26 cellular contexts compared by ENCODE assay signal in genomic region chr11:69272961-69273461, GRCh38. TPM values are rescaled to one million over a fixed set of nuclear protein-coding genes. Genes with fewer than 3 reads are reported as not detected.
DNase-seq lines count a peak whose midpoint lies in the region; ATAC-seq, FAIRE-seq and TF ChIP-seq lines count a peak whose summit lies in the region.
"Had no signal": no experiment of that assay in that cellular context is flagged by ENCODE, and none has a peak within 500 bp of the region (broad histone marks: within the 10 kb centered on the region; RNA-seq: fewer than 3 reads in every experiment).

No MANE protein-coding gene starts in this region.

- intact Hi-C loops in Right ventricle myocardium inferior (cut with DNase I): no loop called here
- intact Hi-C loops in heart left ventricle (cut with DNase I): no loop called here
- intact Hi-C loops in kidney (cut with DNase I): no loop called here
- intact Hi-C loops in lower lobe of right lung (cut with DNase I): no loop called here

- H3K36me3 ChIP-seq in heart left ventricle (no peaks in the 10 kb centered on the region), kidney (ENCODE audit: control insufficient read depth in 1 of 2, insufficient read depth in 2 of 2, low read length in 2 of 2) (no peaks in the 10 kb centered on the region), lower lobe of right lung (no peaks in the 10 kb centered on the region), suprapubic skin (no peaks in the 10 kb centered on the region)
- H3K36me3 ChIP-seq: BLaER1 had no signal

- no peak overlapping the region for H3K4me3 ChIP-seq in heart left ventricle
- no peak overlapping the region for H3K4me3 ChIP-seq in kidney (ENCODE audit: low read length in 2 of 2)
- no peak overlapping the region for H3K4me3 ChIP-seq in lower lobe of right lung
- H3K4me3 ChIP-seq in suprapubic skin: no peak overlapping the region
- H3K4me3 ChIP-seq: BLaER1, K562 had no signal

- in situ Hi-C loops in ACHN (cut with HindIII; ENCODE audit: low pct_ligation_motif_present, low pct_unique_long_range_greater_than_20kb, low sequenced_read_pairs): no loop called here

- DNase-seq in Right ventricle myocardium inferior (ENCODE audit: missing footprints) (peak; percentile 44), heart left ventricle (no peak), kidney (peak; percentile 73), lower lobe of right lung (peak; percentile 61), suprapubic skin (ENCODE audit: low spot score in 2 of 2) (no peak), ACHN (no peak), GM19238 (ENCODE audit: insufficient read length, low spot score) (no peak)
- DNase-seq in activated CD8-positive, alpha-beta T cell treated with anti-CD3 and anti-CD28 coated beads, Interleukin-2, amount 10 ng/mL, durations not matched to agents 7 days and 5 days: no peak
- DNase-seq: CD4-positive, CD25-positive, alpha-beta regulatory T cell; DMS153; Kasumi-1; NCI-H1092 treated with DMSO at 0.1 percent for 48 hours; NCI-H1436; NCI-H187; NCI-H2081 treated with DMSO at 0.1 percent for 48 hours; NCI-H2171; NCI-H226; NCI-H510A; NCI-H69; SHP77 treated with DMSO at 0.1 percent for 48 hours had no signal

- FAIRE-seq in kidney (lab: Jason Lieb, UNC): no peak
- FAIRE-seq: H54, K562 had no signal

- no peak overlapping the region for H3K27ac Mint-ChIP-seq in activated CD8-positive, alpha-beta T cell treated with anti-CD3 and anti-CD28 coated beads, Interleukin-2, amount 10 ng/mL, durations not matched to agents 7 days and 5 days
- H3K27ac Mint-ChIP-seq: CD4-positive, CD25-positive, alpha-beta regulatory T cell had no signal

- H3K9me3 ChIP-seq in heart left ventricle (no peaks in the 10 kb centered on the region), kidney (ENCODE audit: control insufficient read depth in 1 of 2, low read length in 2 of 2) (no peaks in the 10 kb centered on the region), lower lobe of right lung (no peaks in the 10 kb centered on the region), suprapubic skin (no peaks in the 10 kb centered on the region)
- H3K9me3 ChIP-seq: BLaER1 had no signal

- POLR2A ChIA-PET in activated CD8-positive, alpha-beta T cell treated with anti-CD3 and anti-CD28 coated beads, Interleukin-2, amount 10 ng/mL, durations not matched to agents 7 days and 5 days (lab: Charles Lee): no interaction called here

- TF ChIP-seq CTCF in heart left ventricle (IDR thresholded peaks at IDR 0.05): no peak
- TF ChIP-seq CTCF in kidney (IDR thresholded peaks at IDR 0.05; ENCODE audit: borderline replicate concordance, extremely low read depth, insufficient read depth): no peak
- TF ChIP-seq CTCF in lower lobe of right lung (IDR thresholded peaks at IDR 0.05): no peak
- TF ChIP-seq CTCF in suprapubic skin (IDR thresholded peaks at IDR 0.05): no peak

- no peaks in the 10 kb centered on the region for H3K36me3 Mint-ChIP-seq in activated CD8-positive, alpha-beta T cell treated with anti-CD3 and anti-CD28 coated beads, Interleukin-2, amount 10 ng/mL, durations not matched to agents 7 days and 5 days (ENCODE audit: low read depth)
- H3K36me3 Mint-ChIP-seq: CD4-positive, CD25-positive, alpha-beta regulatory T cell had no signal

- ATAC-seq in Right ventricle myocardium inferior: no peak
- no peak for ATAC-seq in heart left ventricle
- ATAC-seq in lower lobe of right lung: no peak
- no peak for ATAC-seq in activated CD8-positive, alpha-beta T cell treated with anti-CD3 and anti-CD28 coated beads, Interleukin-2, amount 10 ng/mL, durations not matched to agents 7 days and 5 days
- ATAC-seq: K562, Panc1 had no signal

- no peak for TF ChIP-seq EP300 in suprapubic skin (IDR thresholded peaks at IDR 0.05)

- H3K9ac ChIP-seq in kidney (ENCODE audit: low read length in 2 of 2): no peak overlapping the region
- H3K9ac ChIP-seq: BLaER1 had no signal

- H3K27me3 Mint-ChIP-seq in activated CD8-positive, alpha-beta T cell treated with anti-CD3 and anti-CD28 coated beads, Interleukin-2, amount 10 ng/mL, durations not matched to agents 7 days and 5 days (ENCODE audit: low read depth): peaks cover 4% of the 10 kb centered on the region
- H3K27me3 Mint-ChIP-seq: CD4-positive, CD25-positive, alpha-beta regulatory T cell had no signal

- no peak overlapping the region for H3K4me3 Mint-ChIP-seq in activated CD8-positive, alpha-beta T cell treated with anti-CD3 and anti-CD28 coated beads, Interleukin-2, amount 10 ng/mL, durations not matched to agents 7 days and 5 days
- H3K4me3 Mint-ChIP-seq: CD4-positive, CD25-positive, alpha-beta regulatory T cell had no signal

- H3K4me1 ChIP-seq in heart left ventricle: peaks cover 0 to 32% (median 15%) of the 10 kb centered on the region in 12 donors
- H3K4me1 ChIP-seq in kidney (ENCODE audit: control insufficient read depth in 1 of 2, insufficient read depth in 1 of 2, low read depth in 1 of 2, low read length in 2 of 2): peaks cover 3 to 6% of the 10 kb centered on the region in 2 donors
- H3K4me1 ChIP-seq in lower lobe of right lung: peaks cover 23% of the 10 kb centered on the region
- peaks cover 37% of the 10 kb centered on the region for H3K4me1 ChIP-seq in suprapubic skin

- no peak for TF ChIP-seq POLR2A in heart left ventricle (IDR thresholded peaks at IDR 0.05)
- TF ChIP-seq POLR2A in suprapubic skin (IDR thresholded peaks at IDR 0.05): no peak

- 93 to 97% (median 96%) methylated on average over 16 of the region's 16 CpGs for WGBS in heart left ventricle, 4 donors
- 80% methylated on average over 2 of the region's 16 CpGs for WGBS in suprapubic skin

- no peaks in the 10 kb centered on the region for H3K4me1 Mint-ChIP-seq in activated CD8-positive, alpha-beta T cell treated with anti-CD3 and anti-CD28 coated beads, Interleukin-2, amount 10 ng/mL, durations not matched to agents 7 days and 5 days (ENCODE audit: low read depth)
- H3K4me1 Mint-ChIP-seq: CD4-positive, CD25-positive, alpha-beta regulatory T cell had no signal

- H3K27me3 ChIP-seq in heart left ventricle (no peaks in the 10 kb centered on the region), lower lobe of right lung (ENCODE audit: low read depth) (no peaks in the 10 kb centered on the region), suprapubic skin (no peaks in the 10 kb centered on the region)
- H3K27me3 ChIP-seq: BLaER1 had no signal

- no peaks in the 10 kb centered on the region for H3K9me3 Mint-ChIP-seq in activated CD8-positive, alpha-beta T cell treated with anti-CD3 and anti-CD28 coated beads, Interleukin-2, amount 10 ng/mL, durations not matched to agents 7 days and 5 days (ENCODE audit: insufficient read depth)

- CTCF ChIA-PET in activated CD8-positive, alpha-beta T cell treated with anti-CD3 and anti-CD28 coated beads, Interleukin-2, amount 10 ng/mL, durations not matched to agents 7 days and 5 days (lab: Charles Lee): no interaction called here

- H3K27ac ChIP-seq in heart left ventricle (no peak overlapping the region), kidney (ENCODE audit: low read depth in 2 of 2, low read length in 2 of 2) (no peak overlapping the region), lower lobe of right lung (no peak overlapping the region), suprapubic skin (peak overlapping the region; percentile 71)
- H3K27ac ChIP-seq: BLaER1, HL-60, RWPE1 had no signal

RNA-seq across cellular contexts. Expression of gene MYEOV, which starts 20.9 kb away (rescaled TPM):
- total RNA-seq in Right ventricle myocardium inferior (not detected), heart left ventricle (under 1 TPM in 2 of 9 donors, not detected in 7; 0.37 to 0.88 TPM), kidney (2.6 TPM), lower lobe of right lung (1.2 TPM), suprapubic skin (10 to 100 TPM in 3 of 4 donors, 1 to 10 TPM in 1; 9.9 to 25.6 (median 15.8) TPM)
- polyA plus RNA-seq in heart left ventricle (under 1 TPM; 0.08 TPM), kidney (ENCODE audit: insufficient read depth, low read depth, low replicate concordance) (not detected)
- not detected for total RNA-seq in activated CD8-positive, alpha-beta T cell treated with anti-CD3 and anti-CD28 coated beads, Interleukin-2, amount 10 ng/mL, durations not matched to agents 7 days and 5 days
- polyA plus RNA-seq: CD4-positive, CD25-positive, alpha-beta regulatory T cell had no signal

Comparison
In these comparisons a context has a peak if more than half of its experiments do, and no peak if none do; other contexts are left out.
1. DNase-seq: peak in Right ventricle myocardium inferior (single experiment), kidney (single experiment) and lower lobe of right lung (single experiment); none in heart left ventricle (0 of 5), suprapubic skin (0 of 2), activated CD8-positive, alpha-beta T cell treated with anti-CD3 and anti-CD28 coated beads, Interleukin-2, amount 10 ng/mL, durations not matched to agents 7 days and 5 days (single experiment), ACHN (single experiment) and GM19238 (single experiment).